Comparison of ENCODE assay signal across 24 cellular contexts in the genomic region with DNA sequence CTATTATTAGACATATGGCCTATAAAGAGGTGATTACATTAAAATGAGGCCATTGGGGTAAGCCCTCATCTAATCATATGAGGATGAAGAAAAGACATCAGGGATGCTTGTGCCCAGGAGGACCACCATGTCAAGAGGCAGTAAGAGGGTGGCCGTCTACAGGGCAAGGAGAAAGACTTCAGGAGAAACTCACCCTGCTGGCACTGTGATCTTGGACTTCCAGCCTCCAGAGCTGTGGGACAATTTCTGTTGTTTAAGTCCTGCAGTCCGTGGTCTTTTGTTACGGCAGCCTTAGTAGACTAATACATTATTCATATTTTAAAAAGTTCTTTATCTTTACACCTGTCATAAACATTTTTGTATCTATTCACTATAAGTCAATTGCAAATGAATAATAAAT.
"Had no signal": no experiment of that assay in that cellular context is flagged by ENCODE, and none has a peak within 500 bp of the region (broad histone marks: within the 10 kb centered on the region; RNA-seq: fewer than 3 reads in every experiment).

No MANE protein-coding gene starts in this region.

- H3K4me1 ChIP-seq: colonic mucosa, esophagus squamous epithelium, foreskin keratinocyte, gastrocnemius medialis had no signal

- DNase-seq: colonic mucosa; cortex of kidney; dermis blood vessel endothelial cell; dorsolateral prefrontal cortex; effector CD4-positive, alpha-beta T cell; effector CD8-positive, alpha-beta T cell; effector memory CD4-positive, alpha-beta T cell; effector memory CD8-positive, alpha-beta T cell; endodermal cell; erythroblast; esophagus squamous epithelium; foreskin fibroblast; foreskin keratinocyte; foreskin melanocyte; gastrocnemius medialis; glutamatergic neuron; head of caudate nucleus; heart left ventricle; heart right ventricle had no signal

- H3K4me3 ChIP-seq: colonic mucosa, coronary artery, dorsolateral prefrontal cortex, esophagus muscularis mucosa, esophagus squamous epithelium, gastrocnemius medialis, gastroesophageal sphincter, heart left ventricle, heart right ventricle had no signal

- H3K9me3 ChIP-seq: colonic mucosa, esophagus squamous epithelium, gastrocnemius medialis had no signal

- H3K27me3 ChIP-seq: colonic mucosa, esophagus muscularis mucosa, esophagus squamous epithelium, foreskin keratinocyte, gastrocnemius medialis, gastroesophageal sphincter, heart left ventricle, heart right ventricle had no signal

- H3K36me3 ChIP-seq: colonic mucosa, esophagus muscularis mucosa, esophagus squamous epithelium, gastrocnemius medialis, gastroesophageal sphincter, heart left ventricle, heart right ventricle had no signal

- H3K27ac ChIP-seq: colonic mucosa, coronary artery, dorsolateral prefrontal cortex, epithelial cell of prostate, esophagus muscularis mucosa, esophagus squamous epithelium, foreskin keratinocyte, gastrocnemius medialis, heart left ventricle, heart right ventricle had no signal

- ATAC-seq: effector memory CD8-positive, alpha-beta T cell; esophagus mucosa; foreskin keratinocyte; gastrocnemius medialis; gastroesophageal sphincter; heart left ventricle; heart right ventricle had no signal
